31 cellular contexts compared by ENCODE assay signal in the genomic region with DNA sequence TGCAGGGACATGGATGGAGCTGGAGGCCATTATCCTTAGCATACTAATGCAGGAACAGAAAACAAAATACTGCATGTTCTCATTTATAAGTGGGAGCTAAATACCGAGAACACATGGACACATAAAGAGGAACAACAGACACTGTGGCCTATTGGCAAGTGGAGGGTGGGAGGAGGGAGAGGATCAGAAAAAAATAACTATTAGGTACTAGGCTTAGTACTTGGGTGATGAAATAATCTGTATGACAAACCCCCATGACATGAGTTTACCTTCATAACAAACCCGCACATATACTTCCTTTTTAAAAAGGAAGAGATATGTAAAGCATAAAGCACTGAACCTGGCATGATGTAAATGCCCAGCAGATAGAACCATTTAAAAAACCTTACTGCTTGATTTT.
"Had no signal": no experiment of that assay in that cellular context is flagged by ENCODE, and none has a peak within 500 bp of the region (broad histone marks: within the 10 kb centered on the region; RNA-seq: fewer than 3 reads in every experiment).

No MANE protein-coding gene starts in this region.

- H3K9me3 ChIP-seq: colonic mucosa, gastroesophageal sphincter, heart right ventricle, mucosa of descending colon, right lobe of liver, thoracic aorta, tibial nerve, upper lobe of left lung had no signal

- H3K27ac Mint-ChIP-seq: dendritic cell treated with granulocyte-macrophage colony-stimulating factor and Interleukin-4, amounts not matched to agents 40 ng/mL and 50 ng/mL, for 4 days; endodermal cell; immature natural killer cell; mesothelial cell of epicardium; naive B cell; nephron; neural progenitor cell; progenitor cell of endocrine pancreas; stimulated activated naive B cell treated with anti-CD40 and anti-IgM and Interleukin-4, amounts not matched to agents 10 μg/mL and 1 μg/mL and 100 μg/mL, for 72 hours; stimulated activated naive CD8-positive, alpha-beta T cell treated with anti-CD3 and anti-CD28 coated beads, Interleukin-15, Interleukin-2, amounts not matched to agents 100 ng/mL and 50 ng/mL, for 24 hours had no signal

- H3K4me1 ChIP-seq: colonic mucosa, gastroesophageal sphincter, heart right ventricle, parathyroid adenoma, right lobe of liver, upper lobe of left lung had no signal

- H3K4me3 Mint-ChIP-seq: dendritic cell treated with granulocyte-macrophage colony-stimulating factor and Interleukin-4, amounts not matched to agents 40 ng/mL and 50 ng/mL, for 4 days; endodermal cell; immature natural killer cell; mesothelial cell of epicardium; naive B cell; nephron; neural progenitor cell; stimulated activated naive B cell treated with anti-CD40 and anti-IgM and Interleukin-4, amounts not matched to agents 10 μg/mL and 1 μg/mL and 100 μg/mL, for 72 hours; stimulated activated naive CD8-positive, alpha-beta T cell treated with anti-CD3 and anti-CD28 coated beads, Interleukin-15, Interleukin-2, amounts not matched to agents 100 ng/mL and 50 ng/mL, for 24 hours had no signal

- H3K4me1 Mint-ChIP-seq: immature natural killer cell; naive B cell; nephron; stimulated activated naive B cell treated with anti-CD40 and anti-IgM and Interleukin-4, amounts not matched to agents 10 μg/mL and 1 μg/mL and 100 μg/mL, for 72 hours had no signal

- H3K27me3 Mint-ChIP-seq: dendritic cell treated with granulocyte-macrophage colony-stimulating factor and Interleukin-4, amounts not matched to agents 40 ng/mL and 50 ng/mL, for 4 days; stimulated activated naive B cell treated with anti-CD40 and anti-IgM and Interleukin-4, amounts not matched to agents 10 μg/mL and 1 μg/mL and 100 μg/mL, for 72 hours; stimulated activated naive CD8-positive, alpha-beta T cell treated with anti-CD3 and anti-CD28 coated beads, Interleukin-15, Interleukin-2, amounts not matched to agents 100 ng/mL and 50 ng/mL, for 24 hours had no signal

- H3K27ac ChIP-seq: colonic mucosa, epithelial cell of prostate, gastroesophageal sphincter, heart right ventricle, neural progenitor cell, parathyroid adenoma, right lobe of liver, thoracic aorta, tibial nerve, upper lobe of left lung had no signal

- ATAC-seq: esophagus mucosa; gastroesophageal sphincter; heart right ventricle; mucosa of descending colon; right lobe of liver; stimulated activated naive B cell treated with anti-CD40 and anti-IgM and Interleukin-4, amounts not matched to agents 10 μg/mL and 1 μg/mL and 100 μg/mL, for 72 hours had no signal

- H3K36me3 Mint-ChIP-seq: immature natural killer cell; mesothelial cell of epicardium; naive B cell; stimulated activated naive B cell treated with anti-CD40 and anti-IgM and Interleukin-4, amounts not matched to agents 10 μg/mL and 1 μg/mL and 100 μg/mL, for 72 hours had no signal

- H3K9me3 Mint-ChIP-seq: dendritic cell treated with granulocyte-macrophage colony-stimulating factor and Interleukin-4, amounts not matched to agents 40 ng/mL and 50 ng/mL, for 4 days; endodermal cell; mesothelial cell of epicardium; naive B cell; nephron; stimulated activated naive B cell treated with anti-CD40 and anti-IgM and Interleukin-4, amounts not matched to agents 10 μg/mL and 1 μg/mL and 100 μg/mL, for 72 hours; stimulated activated naive CD8-positive, alpha-beta T cell treated with anti-CD3 and anti-CD28 coated beads, Interleukin-15, Interleukin-2, amounts not matched to agents 100 ng/mL and 50 ng/mL, for 24 hours had no signal

- DNase-seq: colonic mucosa; effector CD8-positive, alpha-beta T cell; endodermal cell; foreskin fibroblast; heart right ventricle; hippocampal formation; immature natural killer cell; islet precursor cell; kidney glomerular epithelial cell; mesenchymal stem cell; mucosa of descending colon; naive B cell; right lobe of liver; small intestine; stimulated activated CD4-positive, alpha-beta T cell treated with anti-CD3 and anti-CD28 coated beads, Interleukin-15, amount 100 ng/mL, for 24 hours; stimulated activated CD4-positive, alpha-beta T cell treated with anti-CD3 and anti-CD28 coated beads, Interleukin-2, amount 100 ng/mL, for 48 hours; stimulated activated naive B cell treated with anti-CD40 and anti-IgM and Interleukin-4, amounts not matched to agents 10 μg/mL and 1 μg/mL and 100 μg/mL, for 72 hours; upper lobe of left lung had no signal

- H3K4me3 ChIP-seq: colonic mucosa, gastroesophageal sphincter, heart right ventricle, lung, mucosa of descending colon, neural progenitor cell, right lobe of liver, thoracic aorta, tibial nerve, upper lobe of left lung had no signal

- H3K36me3 ChIP-seq: colonic mucosa, gastroesophageal sphincter, heart right ventricle, neural progenitor cell, right lobe of liver, thoracic aorta, tibial nerve, upper lobe of left lung had no signal

- H3K27me3 ChIP-seq: colonic mucosa, gastroesophageal sphincter, heart right ventricle, neural progenitor cell, right lobe of liver, tibial nerve, upper lobe of left lung had no signal
